29 cellular contexts compared by ENCODE assay signal in the genomic region with DNA sequence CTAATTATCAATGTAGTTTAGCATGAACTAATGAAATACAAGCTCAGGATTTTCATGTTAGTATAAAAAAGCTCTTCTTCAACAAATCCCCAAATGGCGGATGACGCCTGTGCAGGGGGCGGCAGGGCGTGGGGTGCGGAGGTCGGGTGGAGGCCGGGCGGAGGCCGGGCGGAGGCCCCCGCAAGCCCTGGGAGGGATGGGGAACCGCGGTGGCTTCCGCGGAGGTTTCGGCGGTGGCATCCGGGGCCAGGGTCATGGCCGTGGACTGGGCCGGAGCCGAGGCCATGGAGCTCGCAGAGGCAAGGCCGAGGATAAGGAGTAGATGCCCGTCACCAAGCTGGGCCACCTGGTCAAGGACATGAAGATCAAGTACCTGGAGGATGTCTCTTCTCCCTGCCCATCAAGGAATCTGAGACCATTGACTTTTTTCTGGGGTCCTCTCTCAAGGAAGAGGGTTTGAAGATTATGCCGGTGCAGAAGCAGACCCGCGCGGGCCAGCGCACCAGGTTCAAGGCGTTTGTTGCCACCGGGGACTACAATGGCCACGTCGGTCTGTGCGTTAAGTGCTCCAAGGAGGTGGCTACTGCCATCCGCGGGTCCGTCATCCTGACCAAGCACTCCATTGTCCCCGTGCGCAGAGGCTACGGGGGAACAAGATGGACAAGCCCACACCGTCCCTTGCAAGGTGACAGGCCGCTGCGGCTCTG.
"Had no signal": no experiment of that assay in that cellular context is flagged by ENCODE, and none has a peak within 500 bp of the region (broad histone marks: within the 10 kb centered on the region; RNA-seq: fewer than 3 reads in every experiment).

No MANE protein-coding gene starts in this region.

- H3K27ac Mint-ChIP-seq: naive thymus-derived CD8-positive, alpha-beta T cell; natural killer cell treated with Interleukin-12 subunit alpha and Interleukin-12 subunit beta and Interleukin-15 and Interleukin-18, amount 100 ng/mL, for 72 hours; nephron progenitor cell; progenitor cell of endocrine pancreas; stimulated activated effector memory CD8-positive, alpha-beta T cell treated with anti-CD3 and anti-CD28 coated beads, Interleukin-12 subunit alpha, Interleukin-12 subunit beta, amount 100 ng/mL, for 72 hours; stimulated activated naive B cell treated with anti-CD40 and anti-IgM and Interleukin-4, amounts not matched to agents 10 μg/mL and 1 μg/mL and 100 μg/mL, for 72 hours; stimulated activated naive CD8-positive, alpha-beta T cell treated with anti-CD3 and anti-CD28 coated beads, Interleukin-15, Interleukin-2, amounts not matched to agents 100 ng/mL and 50 ng/mL, for 24 hours; type B pancreatic cell had no signal

- H3K9me3 ChIP-seq: neutrophil, pancreas, psoas muscle, spleen, stomach, thoracic aorta, thyroid gland, tibial nerve, upper lobe of right lung, uterus had no signal

- ATAC-seq: naive thymus-derived CD8-positive, alpha-beta T cell; natural killer cell treated with Interleukin-12 subunit alpha and Interleukin-12 subunit beta and Interleukin-15 and Interleukin-18, amount 100 ng/mL, for 72 hours; pancreas; psoas muscle; right cardiac atrium; sciatic nerve; stimulated activated effector memory CD8-positive, alpha-beta T cell treated with anti-CD3 and anti-CD28 coated beads, Interleukin-12 subunit alpha, Interleukin-12 subunit beta, amount 100 ng/mL, for 72 hours; stimulated activated naive B cell treated with anti-CD40 and anti-IgM and Interleukin-4, amounts not matched to agents 10 μg/mL and 1 μg/mL and 100 μg/mL, for 72 hours; upper lobe of right lung had no signal

- H3K27me3 ChIP-seq: neutrophil, pancreas, spleen, stomach, thyroid gland, tibial nerve, upper lobe of right lung, uterus had no signal

- H3K4me1 Mint-ChIP-seq: naive thymus-derived CD8-positive, alpha-beta T cell; nephron progenitor cell; neural crest cell had no signal

- H3K9me3 Mint-ChIP-seq: naive B cell; naive thymus-derived CD8-positive, alpha-beta T cell; natural killer cell treated with Interleukin-12 subunit alpha and Interleukin-12 subunit beta and Interleukin-15 and Interleukin-18, amount 100 ng/mL, for 72 hours; neural crest cell; stimulated activated effector memory CD8-positive, alpha-beta T cell treated with anti-CD3 and anti-CD28 coated beads, Interleukin-12 subunit alpha, Interleukin-12 subunit beta, amount 100 ng/mL, for 72 hours; stimulated activated naive B cell treated with anti-CD40 and anti-IgM and Interleukin-4, amounts not matched to agents 10 μg/mL and 1 μg/mL and 100 μg/mL, for 72 hours; stimulated activated naive CD8-positive, alpha-beta T cell treated with anti-CD3 and anti-CD28 coated beads, Interleukin-15, Interleukin-2, amounts not matched to agents 100 ng/mL and 50 ng/mL, for 24 hours; type B pancreatic cell had no signal

- H3K4me3 Mint-ChIP-seq: naive B cell; naive thymus-derived CD8-positive, alpha-beta T cell; natural killer cell treated with Interleukin-12 subunit alpha and Interleukin-12 subunit beta and Interleukin-15 and Interleukin-18, amount 100 ng/mL, for 72 hours; nephron progenitor cell; neural crest cell; stimulated activated effector memory CD8-positive, alpha-beta T cell treated with anti-CD3 and anti-CD28 coated beads, Interleukin-12 subunit alpha, Interleukin-12 subunit beta, amount 100 ng/mL, for 72 hours; stimulated activated naive B cell treated with anti-CD40 and anti-IgM and Interleukin-4, amounts not matched to agents 10 μg/mL and 1 μg/mL and 100 μg/mL, for 72 hours; stimulated activated naive CD8-positive, alpha-beta T cell treated with anti-CD3 and anti-CD28 coated beads, Interleukin-15, Interleukin-2, amounts not matched to agents 100 ng/mL and 50 ng/mL, for 24 hours; type B pancreatic cell had no signal

- H3K27ac ChIP-seq: neutrophil, pancreas, psoas muscle, skin epidermis, spleen, stomach, thoracic aorta, thyroid gland, tibial nerve, upper lobe of right lung, uterus had no signal

- H3K36me3 ChIP-seq: neutrophil, pancreas, spleen, stomach, thoracic aorta, thyroid gland, tibial nerve, upper lobe of right lung, uterus had no signal

- H3K4me2 ChIP-seq: smooth muscle cell had no signal

- FAIRE-seq: pancreas had no signal

- H3K4me3 ChIP-seq: pancreas, psoas muscle, skin epidermis, smooth muscle cell, spleen, stomach, thoracic aorta, thyroid gland, tibial nerve, upper lobe of right lung, uterus had no signal

- H3K36me3 Mint-ChIP-seq: naive B cell; naive thymus-derived CD8-positive, alpha-beta T cell; natural killer cell treated with Interleukin-12 subunit alpha and Interleukin-12 subunit beta and Interleukin-15 and Interleukin-18, amount 100 ng/mL, for 72 hours; stimulated activated effector memory CD8-positive, alpha-beta T cell treated with anti-CD3 and anti-CD28 coated beads, Interleukin-12 subunit alpha, Interleukin-12 subunit beta, amount 100 ng/mL, for 72 hours; stimulated activated naive B cell treated with anti-CD40 and anti-IgM and Interleukin-4, amounts not matched to agents 10 μg/mL and 1 μg/mL and 100 μg/mL, for 72 hours; type B pancreatic cell had no signal

- DNase-seq: naive B cell; naive thymus-derived CD8-positive, alpha-beta T cell; nephron progenitor cell; nucleus accumbens; psoas muscle; right cardiac atrium; spleen; stimulated activated CD4-positive, alpha-beta T cell treated with anti-CD3 and anti-CD28 coated beads, Interleukin-12 subunit alpha, Interleukin-12 subunit beta, amount 100 ng/mL, for 4 hours; stimulated activated CD4-positive, alpha-beta T cell treated with anti-CD3 and anti-CD28 coated beads, Interleukin-1b, Interleukin-23, amount 100 ng/mL, for 48 hours; stimulated activated CD4-positive, alpha-beta T cell treated with anti-CD3 and anti-CD28 coated beads, Interleukin-4, amount 100 ng/mL, for 24 hours; stimulated activated naive B cell treated with anti-CD40 and anti-IgM and Interleukin-4, amounts not matched to agents 10 μg/mL and 1 μg/mL and 100 μg/mL, for 72 hours; stimulated activated naive CD4-positive, alpha-beta T cell treated with Interleukin-2 at 50 U/mL for 16 hours; stomach; thyroid gland; upper lobe of right lung; uterus had no signal

- H3K4me1 ChIP-seq: pancreas, psoas muscle, stomach, thyroid gland, tibial nerve, upper lobe of right lung, uterus had no signal
